In the genomic region with DNA sequence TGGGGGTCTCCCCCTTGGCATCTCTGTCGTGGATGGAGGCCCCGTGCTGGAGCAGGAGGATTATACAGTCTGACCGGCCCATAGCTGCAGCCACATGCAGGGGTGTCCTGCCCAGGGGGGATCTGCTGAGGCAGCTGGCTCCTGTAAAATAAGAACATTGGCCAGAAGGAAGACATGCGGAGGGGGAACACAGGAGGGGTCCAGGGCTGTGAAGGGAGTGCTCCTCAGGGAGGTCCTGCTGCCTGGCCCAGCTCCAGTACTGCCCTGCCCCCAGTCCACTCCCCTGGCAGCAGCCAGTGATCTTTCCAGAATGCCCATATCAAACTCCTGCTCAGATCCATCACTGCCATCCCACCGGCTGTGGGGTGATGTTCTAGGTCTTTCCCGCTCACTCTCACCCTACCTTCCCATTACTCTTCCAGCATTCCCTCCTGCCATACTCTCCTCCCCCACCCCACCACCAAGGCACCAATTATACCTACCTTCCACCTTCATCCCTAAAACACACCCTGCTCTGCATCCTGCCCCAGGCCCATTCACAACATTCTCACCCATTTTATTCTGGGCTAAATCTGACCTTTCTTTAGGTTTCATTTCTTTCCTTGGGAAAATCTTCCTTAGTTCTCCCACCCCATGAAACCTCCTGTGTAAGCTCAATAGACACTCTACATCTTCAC, we compare ENCODE assay signal across 25 cellular contexts. TPM values are rescaled to one million over a fixed set of nuclear protein-coding genes. Genes with fewer than 3 reads are reported as not detected.
"Had no signal": no experiment of that assay in that cellular context is flagged by ENCODE, and none has a peak within 500 bp of the region (broad histone marks: within the 10 kb centered on the region; RNA-seq: fewer than 3 reads in every experiment).

No MANE protein-coding gene starts in this region.

- H3K27ac Mint-ChIP-seq: activated naive CD8-positive, alpha-beta T cell treated with anti-CD3 and anti-CD28 coated beads, Interleukin-2, amount 10 ng/mL, durations not matched to agents 7 days and 5 days; endodermal cell; progenitor cell of endocrine pancreas; stimulated activated naive CD8-positive, alpha-beta T cell treated with anti-CD3 and anti-CD28 coated beads, Interleukin-15, Interleukin-2, amounts not matched to agents 100 ng/mL and 50 ng/mL, for 24 hours had no signal

- H3K27ac ChIP-seq: coronary artery, esophagus squamous epithelium, heart left ventricle, thyroid gland, upper lobe of right lung, WERI-Rb-1 had no signal

- H3K27me3 ChIP-seq: thyroid gland had no signal

- H3K4me3 ChIP-seq: coronary artery, esophagus squamous epithelium, heart left ventricle, thyroid gland, upper lobe of right lung had no signal

- H3K36me3 ChIP-seq: esophagus squamous epithelium, heart left ventricle, thyroid gland, upper lobe of right lung, WERI-Rb-1 had no signal

- DNase-seq: activated CD4-positive, CD25-positive, alpha-beta regulatory T cell treated with anti-CD3 and anti-CD28 coated beads, Interleukin-2, amount 50 U/mL, for 72 hours; activated naive CD4-positive, alpha-beta T cell treated with Interleukin-2 at 50 U/mL for 16 hours; activated naive CD8-positive, alpha-beta T cell treated with anti-CD3 and anti-CD28 coated beads, Interleukin-2, amount 10 ng/mL, durations not matched to agents 7 days and 5 days; activated T-cell treated with anti-CD3 and anti-CD28 coated beads, Interleukin-2, amount 50 U/mL, for 1 hour; amniotic stem cell; cerebellar nuclear complex; endodermal cell; esophagus squamous epithelium; heart left ventricle; left ventricle myocardium superior; midbrain; occipital lobe; stimulated activated CD4-positive, alpha-beta T cell treated with anti-CD3 and anti-CD28 coated beads, Interleukin-12 subunit alpha, Interleukin-12 subunit beta, amount 100 ng/mL, for 4 hours; stimulated activated CD4-positive, alpha-beta T cell treated with anti-CD3 and anti-CD28 coated beads, Interleukin-4, amount 100 ng/mL, for 4 hours; substantia nigra; T-helper 1 cell; thyroid gland; upper lobe of right lung; WERI-Rb-1 had no signal

- H3K4me1 Mint-ChIP-seq: endodermal cell had no signal

- ATAC-seq: heart left ventricle, left ventricle myocardium superior, upper lobe of right lung had no signal

- H3K4me3 Mint-ChIP-seq: activated naive CD8-positive, alpha-beta T cell treated with anti-CD3 and anti-CD28 coated beads, Interleukin-2, amount 10 ng/mL, durations not matched to agents 7 days and 5 days; endodermal cell; stimulated activated naive CD8-positive, alpha-beta T cell treated with anti-CD3 and anti-CD28 coated beads, Interleukin-15, Interleukin-2, amounts not matched to agents 100 ng/mL and 50 ng/mL, for 24 hours had no signal

- H3K4me1 ChIP-seq: esophagus squamous epithelium, heart left ventricle, thyroid gland had no signal

- H3K9me3 ChIP-seq: thyroid gland, upper lobe of right lung had no signal

RNA-seq across cellular contexts. Expression of a gene that starts 9.7 kb away (rescaled TPM):
- total RNA-seq: activated naive CD8-positive, alpha-beta T cell treated with anti-CD3 and anti-CD28 coated beads, Interleukin-2, amount 10 ng/mL, durations not matched to agents 7 days and 5 days; bronchial epithelial cell; endodermal cell; esophagus squamous epithelium; heart left ventricle; left ventricle myocardium superior; mammary epithelial cell; occipital lobe; progenitor cell of endocrine pancreas; skeletal muscle tissue; thyroid gland; upper lobe of right lung had no signal
